8 cellular contexts compared by ENCODE assay signal in genomic region chr5:150672237-150672883, GRCh38. TPM values are rescaled to one million over a fixed set of nuclear protein-coding genes. Genes with fewer than 3 reads are reported as not detected.
A peak's percentile ranks its signal among the peaks of the same experiment; 100 is the strongest.
DNase-seq lines count a peak whose midpoint lies in the region; ATAC-seq and TF ChIP-seq lines count a peak whose summit lies in the region.

No MANE protein-coding gene starts in this region.

- POLR2A ChIA-PET in activated CD8-positive, alpha-beta T cell treated with anti-CD3 and anti-CD28 coated beads, Interleukin-2, amount 10 ng/mL, durations not matched to agents 7 days and 5 days (lab: Charles Lee) = interaction anchor here (1.4 kb wide), 1 partner anchor 15 kb away, joined by 3 read pairs; no protein-coding TSS in a partner anchor
- POLR2A ChIA-PET in OCI-LY7 (lab: Charles Lee) = no interaction called here

- DNase-seq in AML-193 (lab: John Stamatoyannopoulos, UW) = peak; percentile 63 to 72
- peak; percentile 43 for DNase-seq in activated CD8-positive, alpha-beta T cell treated with anti-CD3 and anti-CD28 coated beads, Interleukin-2, amount 10 ng/mL, durations not matched to agents 7 days and 5 days
- peak; percentile 11 for DNase-seq in fibroblast of mammary gland (ENCODE audit: low read depth)
- peak; percentile 35 for DNase-seq in neural crest cell (ENCODE audit: low read depth, low spot score)
- DNase-seq in NCI-H446 (lab: John Stamatoyannopoulos, UW) = no peak
- no peak for DNase-seq in OCI-LY7 (ENCODE audit: low spot score)
- no peak for DNase-seq in Ammon's horn (ENCODE audit: low spot score)

- no TSS peak for BruUV-seq in OCI-LY7 (replicated peaks; lab: Mats Ljungman, UMichigan)

- CTCF ChIA-PET in activated CD8-positive, alpha-beta T cell treated with anti-CD3 and anti-CD28 coated beads, Interleukin-2, amount 10 ng/mL, durations not matched to agents 7 days and 5 days (lab: Charles Lee) = interaction anchor here (0.9 to 1.6 kb wide), 2 partner anchors 41 to 112 kb away, joined by 3 to 4 read pairs; no protein-coding TSS in a partner anchor
- CTCF ChIA-PET in OCI-LY7 (lab: Charles Lee; ENCODE audit: unreplicated experiment) = no interaction called here

- no peaks in the 10 kb centered on the region for H3K9me2 ChIP-seq in OCI-LY7 (ENCODE audit: insufficient read depth, low read length)

- no peaks in the 10 kb centered on the region for H3K36me3 ChIP-seq in OCI-LY7 (ENCODE audit: insufficient read depth, low read length)

- TF ChIP-seq CTCF in fibroblast of mammary gland (conservative IDR thresholded peaks at IDR 0.05; ENCODE audit: control insufficient read depth, insufficient read depth, low read depth, low read length) (no peak), neural crest cell (conservative IDR thresholded peaks at IDR 0.05) (no peak), OCI-LY7 (conservative IDR thresholded peaks at IDR 0.05; ENCODE audit: low read length) (no peak)

- H3K27ac ChIP-seq in OCI-LY7 (ENCODE audit: low read depth, low read length, poor library complexity, severe bottlenecking) = no peak overlapping the region

- no peaks in the 10 kb centered on the region for H3K9me3 Mint-ChIP-seq in activated CD8-positive, alpha-beta T cell treated with anti-CD3 and anti-CD28 coated beads, Interleukin-2, amount 10 ng/mL, durations not matched to agents 7 days and 5 days (ENCODE audit: insufficient read depth)
- H3K9me3 Mint-ChIP-seq in neural crest cell = no peaks in the 10 kb centered on the region

- H3K36me3 Mint-ChIP-seq in activated CD8-positive, alpha-beta T cell treated with anti-CD3 and anti-CD28 coated beads, Interleukin-2, amount 10 ng/mL, durations not matched to agents 7 days and 5 days (ENCODE audit: low read depth) = no peaks in the 10 kb centered on the region
- no peaks in the 10 kb centered on the region for H3K36me3 Mint-ChIP-seq in neural crest cell (ENCODE audit: low read depth)

- peak overlapping the region; percentile 68 for H3K4me3 Mint-ChIP-seq in activated CD8-positive, alpha-beta T cell treated with anti-CD3 and anti-CD28 coated beads, Interleukin-2, amount 10 ng/mL, durations not matched to agents 7 days and 5 days
- H3K4me3 Mint-ChIP-seq in neural crest cell = peak overlapping the region; percentile 84

- H3K79me2 ChIP-seq in OCI-LY7 (ENCODE audit: insufficient read depth, low read depth, low read length) = no peaks in the 10 kb centered on the region

- H3K4me3 ChIP-seq in fibroblast of mammary gland (ENCODE audit: control insufficient read depth, low read depth, low read length) (peak overlapping the region; percentile 45), OCI-LY7 (ENCODE audit: low read depth, low read length, poor library complexity, severe bottlenecking) (no peak overlapping the region)

- H3K27ac Mint-ChIP-seq in activated CD8-positive, alpha-beta T cell treated with anti-CD3 and anti-CD28 coated beads, Interleukin-2, amount 10 ng/mL, durations not matched to agents 7 days and 5 days = no peak overlapping the region
- H3K27ac Mint-ChIP-seq in neural crest cell (ENCODE audit: unreplicated experiment) = no peak overlapping the region

- peaks cover 25% of the 10 kb centered on the region for H3K27me3 Mint-ChIP-seq in activated CD8-positive, alpha-beta T cell treated with anti-CD3 and anti-CD28 coated beads, Interleukin-2, amount 10 ng/mL, durations not matched to agents 7 days and 5 days (ENCODE audit: low read depth)
- peaks cover 49% of the 10 kb centered on the region for H3K27me3 Mint-ChIP-seq in neural crest cell (ENCODE audit: low read depth)

- no peak overlapping the region for H2AFZ ChIP-seq in OCI-LY7 (ENCODE audit: low read length)

- no peak overlapping the region for H3K4me2 ChIP-seq in OCI-LY7 (ENCODE audit: low read length)

- H3K4me1 Mint-ChIP-seq in activated CD8-positive, alpha-beta T cell treated with anti-CD3 and anti-CD28 coated beads, Interleukin-2, amount 10 ng/mL, durations not matched to agents 7 days and 5 days (ENCODE audit: low read depth) = peaks cover 8% of the 10 kb centered on the region
- no peaks in the 10 kb centered on the region for H3K4me1 Mint-ChIP-seq in neural crest cell

- intact Hi-C loops in OCI-LY7 (cut with micrococcal nuclease; ENCODE audit: unreplicated experiment) = no loop called here

- no peaks in the 10 kb centered on the region for H4K20me1 ChIP-seq in OCI-LY7 (ENCODE audit: insufficient read depth, low read length)

- no peaks in the 10 kb centered on the region for H3K4me1 ChIP-seq in OCI-LY7 (ENCODE audit: insufficient read depth, low read length, poor library complexity, severe bottlenecking)

- ATAC-seq in HG02798 (IDR thresholded peaks at IDR 0.05; ENCODE audit: poor library complexity, unreplicated experiment) = peak; percentile 40
- ATAC-seq in activated CD8-positive, alpha-beta T cell treated with anti-CD3 and anti-CD28 coated beads, Interleukin-2, amount 10 ng/mL, durations not matched to agents 7 days and 5 days = peak; percentile 73

- no peaks in the 10 kb centered on the region for H3K9me3 ChIP-seq in OCI-LY7 (ENCODE audit: low read length)

RNA-seq across cellular contexts. Expression of gene MYOZ3, which starts 11.3 kb away (rescaled TPM):
- not detected for total RNA-seq in activated CD8-positive, alpha-beta T cell treated with anti-CD3 and anti-CD28 coated beads, Interleukin-2, amount 10 ng/mL, durations not matched to agents 7 days and 5 days
- 2.6 and 3.2 TPM in 2 replicates for total RNA-seq in neural crest cell
- not detected in 2 replicates for total RNA-seq in OCI-LY7 (2014; rRNA removed; shearing (Covaris generic))
- total RNA-seq in OCI-LY7 (2022) = not detected in 2 replicates

RNA-seq across cellular contexts. Expression of gene RBM22, which starts 28.5 kb away (rescaled TPM):
- 10 to 100 TPM; 64.0 to 65.2 TPM for total RNA-seq in activated CD8-positive, alpha-beta T cell treated with anti-CD3 and anti-CD28 coated beads, Interleukin-2, amount 10 ng/mL, durations not matched to agents 7 days and 5 days
- 64.6 and 65.2 TPM in 2 replicates for total RNA-seq in neural crest cell
- 46.7 and 47.9 TPM in 2 replicates for total RNA-seq in OCI-LY7 (2014; rRNA removed; shearing (Covaris generic))
- 45.6 and 46.8 TPM in 2 replicates for total RNA-seq in OCI-LY7 (2022)

RNA-seq across cellular contexts. Expression of gene SYNPO, which starts 31.9 kb away (rescaled TPM):
- under 1 TPM in 1 of 2 experiments, not detected in 1; 0.10 TPM for total RNA-seq in activated CD8-positive, alpha-beta T cell treated with anti-CD3 and anti-CD28 coated beads, Interleukin-2, amount 10 ng/mL, durations not matched to agents 7 days and 5 days
- total RNA-seq in neural crest cell (1.5 TPM in 2 replicates), OCI-LY7 (2022) (0.08 and 0.15 TPM in 2 replicates)
- total RNA-seq in OCI-LY7 (2014; rRNA removed; shearing (Covaris generic)) = not detected in 2 replicates

Comparison
In these comparisons a context has a peak if more than half of its experiments do, and no peak if none do; other contexts are left out.
1. DNase-seq: peak in AML-193 (2 of 2), activated CD8-positive, alpha-beta T cell treated with anti-CD3 and anti-CD28 coated beads, Interleukin-2, amount 10 ng/mL, durations not matched to agents 7 days and 5 days (single experiment), fibroblast of mammary gland (single experiment) and neural crest cell (single experiment); none in NCI-H446 (0 of 2), OCI-LY7 (single experiment) and Ammon's horn (single experiment).